17 cellular contexts compared by ENCODE assay signal in the genomic region with DNA sequence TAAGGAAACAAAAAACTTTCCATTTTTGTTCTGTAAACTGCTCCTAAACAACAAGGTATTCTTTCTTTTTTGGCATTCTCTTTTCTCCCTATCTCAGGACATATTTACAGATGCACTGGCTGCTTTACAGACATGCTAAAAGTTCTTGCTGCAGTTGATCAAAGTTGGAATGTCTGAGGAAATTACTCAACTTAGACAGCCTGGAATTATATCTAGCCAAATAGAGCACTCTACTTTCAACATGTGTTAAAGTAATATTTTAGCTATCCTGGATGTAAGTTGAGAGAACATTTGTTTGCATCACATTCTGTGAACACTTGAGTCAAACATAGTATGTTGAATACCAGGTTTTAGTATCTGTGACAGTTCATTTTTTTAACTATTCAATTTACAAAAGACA. TPM values are rescaled to one million over a fixed set of nuclear protein-coding genes. Genes with fewer than 3 reads are reported as not detected.
DNase-seq lines count a peak whose midpoint lies in the region; ATAC-seq and TF ChIP-seq lines count a peak whose summit lies in the region.
"Had no signal": no experiment of that assay in that cellular context is flagged by ENCODE, and none has a peak within 500 bp of the region (broad histone marks: within the 10 kb centered on the region; RNA-seq: fewer than 3 reads in every experiment).

No MANE protein-coding gene starts in this region.

- no peak overlapping the region for H2BK120ac ChIP-seq in mesenchymal stem cell (ENCODE audit: low read depth, low read length)

- H3K4me2 ChIP-seq in mesenchymal stem cell (ENCODE audit: low read length, poor library complexity, severe bottlenecking): no peak overlapping the region
- H3K4me2 ChIP-seq: PC-9 had no signal

- H3K9me3 ChIP-seq in mesenchymal stem cell (ENCODE audit: control insufficient read depth, low read length): no peaks in the 10 kb centered on the region
- H3K9me3 ChIP-seq: HAP-1, SJCRH30 had no signal

- H3K4ac ChIP-seq in mesenchymal stem cell (ENCODE audit: low read depth in 1 of 2, low read length in 2 of 2): no peak overlapping the region

- no peak overlapping the region for H3K23ac ChIP-seq in mesenchymal stem cell (ENCODE audit: low read length in 2 of 2)

- no peak overlapping the region for H4K8ac ChIP-seq in mesenchymal stem cell (ENCODE audit: low read length)

- peaks cover 6% of the 10 kb centered on the region for H3K79me1 ChIP-seq in mesenchymal stem cell (replicated peaks; ENCODE audit: low read length, poor library complexity, severe bottlenecking)

- H2BK15ac ChIP-seq in mesenchymal stem cell (ENCODE audit: low read depth, poor library complexity, severe bottlenecking): no peak overlapping the region

- no peak overlapping the region for H4K91ac ChIP-seq in mesenchymal stem cell (ENCODE audit: low read length)

- H2AFZ ChIP-seq in mesenchymal stem cell (ENCODE audit: low read depth, low read length): no peak overlapping the region
- H2AFZ ChIP-seq: PC-9 had no signal

- H3K4me3 Mint-ChIP-seq in activated T-helper 2 cell treated with anti-CD3 and anti-CD28 coated beads, Interferon-gamma antibody, Interleukin-2, Interleukin-4, amounts not matched to agents 10 μg/mL and 5 μg/mL and 100 μg/mL, durations not matched to agents 14 hours and 24 hours and 36 hours (ENCODE audit: low read depth): no peak overlapping the region

- no peak overlapping the region for H2BK12ac ChIP-seq in mesenchymal stem cell (ENCODE audit: low read length in 2 of 2)

- no peaks in the 10 kb centered on the region for H3K4me1 ChIP-seq in mesenchymal stem cell (ENCODE audit: control insufficient read depth, insufficient read depth, low read depth, low read length)
- H3K4me1 ChIP-seq: SJCRH30 had no signal

- no peak overlapping the region for H3K27ac ChIP-seq in mesenchymal stem cell (ENCODE audit: low read length, poor library complexity, severe bottlenecking)
- H3K27ac ChIP-seq: C4-2B, PC-9, SJCRH30 had no signal

- no peak overlapping the region for H2BK5ac ChIP-seq in mesenchymal stem cell (ENCODE audit: low read depth, low read length, poor library complexity, severe bottlenecking)

- peaks cover 0 to 6% of the 10 kb centered on the region in 2 experiments for H3K36me3 ChIP-seq in mesenchymal stem cell (ENCODE audit: control insufficient read depth in 1 of 2, insufficient read depth in 2 of 2, low read depth in 1 of 2, low read length in 2 of 2)
- H3K36me3 ChIP-seq: HAP-1, SJCRH30 had no signal

- H3K9ac ChIP-seq in mesenchymal stem cell (ENCODE audit: low read length): no peak overlapping the region

- H2AK5ac ChIP-seq in mesenchymal stem cell (ENCODE audit: low read length, severe bottlenecking): no peak overlapping the region

- ATAC-seq in SK-N-SH treated with all-trans-retinoic acid at 6 μM for 48 hours (peak; percentile 40; the same call in 2 of the 3 replicates), HG02642 (IDR thresholded peaks at IDR 0.05; ENCODE audit: poor library complexity, unreplicated experiment) (no peak)

- no peaks in the 10 kb centered on the region for H3K9me3 Mint-ChIP-seq in activated T-helper 2 cell treated with anti-CD3 and anti-CD28 coated beads, Interferon-gamma antibody, Interleukin-2, Interleukin-4, amounts not matched to agents 10 μg/mL and 5 μg/mL and 100 μg/mL, durations not matched to agents 14 hours and 24 hours and 36 hours

- H3K27me3 Mint-ChIP-seq in activated T-helper 2 cell treated with anti-CD3 and anti-CD28 coated beads, Interferon-gamma antibody, Interleukin-2, Interleukin-4, amounts not matched to agents 10 μg/mL and 5 μg/mL and 100 μg/mL, durations not matched to agents 14 hours and 24 hours and 36 hours (ENCODE audit: low read depth): no peaks in the 10 kb centered on the region

- no peak overlapping the region for H3K4me3 ChIP-seq in mesenchymal stem cell (ENCODE audit: insufficient read depth in 1 of 2, low read depth in 1 of 2, low read length in 2 of 2)
- H3K4me3 ChIP-seq: HAP-1, PC-9, SJCRH30 had no signal

- no peak overlapping the region for H3K27ac Mint-ChIP-seq in activated T-helper 2 cell treated with anti-CD3 and anti-CD28 coated beads, Interferon-gamma antibody, Interleukin-2, Interleukin-4, amounts not matched to agents 10 μg/mL and 5 μg/mL and 100 μg/mL, durations not matched to agents 14 hours and 24 hours and 36 hours

- H3K27me3 ChIP-seq in mesenchymal stem cell (ENCODE audit: control insufficient read depth in 1 of 2, insufficient read depth in 1 of 2, low read length in 2 of 2): no peaks in the 10 kb centered on the region
- H3K27me3 ChIP-seq: SJCRH30 had no signal

- H3K14ac ChIP-seq in mesenchymal stem cell (ENCODE audit: low read length in 2 of 2): no peak overlapping the region

- DNase-seq in COLO829 (ENCODE audit: low spot score): peak; percentile 9
- DNase-seq in fibroblast of gingiva (ENCODE audit: low read depth): peak; percentile 54
- peak; percentile 15 for DNase-seq in mesenchymal stem cell
- no peak for DNase-seq in activated T-cell treated with anti-CD3 and anti-CD28 coated beads, Interleukin-2, amount 50 U/mL, for 1 hour
- no peak for DNase-seq in activated T-helper 2 cell treated with anti-CD3 and anti-CD28 coated beads, Interferon-gamma antibody, Interleukin-2, Interleukin-4, amounts not matched to agents 10 μg/mL and 5 μg/mL and 100 μg/mL, durations not matched to agents 14 hours and 24 hours and 36 hours (ENCODE audit: low spot score)
- no peak for DNase-seq in stimulated activated CD4-positive, alpha-beta T cell treated with anti-CD3 and anti-CD28 coated beads, Interleukin-12 subunit alpha, Interleukin-12 subunit beta, amount 100 ng/mL, for 4 hours
- DNase-seq: KG1, NCI-H1048, NCI-H146, NCI-H510A, NCI-H774, PC-9, SJCRH30 had no signal

- H3K4me1 Mint-ChIP-seq in activated T-helper 2 cell treated with anti-CD3 and anti-CD28 coated beads, Interferon-gamma antibody, Interleukin-2, Interleukin-4, amounts not matched to agents 10 μg/mL and 5 μg/mL and 100 μg/mL, durations not matched to agents 14 hours and 24 hours and 36 hours (ENCODE audit: low read depth): no peaks in the 10 kb centered on the region

- intact Hi-C loops in activated T-helper 2 cell treated with anti-CD3 and anti-CD28 coated beads, Interferon-gamma antibody, Interleukin-2, Interleukin-4, amounts not matched to agents 10 μg/mL and 5 μg/mL and 100 μg/mL, durations not matched to agents 14 hours and 24 hours and 36 hours (cut with micrococcal nuclease): no loop called here

- peaks cover 10% of the 10 kb centered on the region for H3K36me3 Mint-ChIP-seq in activated T-helper 2 cell treated with anti-CD3 and anti-CD28 coated beads, Interferon-gamma antibody, Interleukin-2, Interleukin-4, amounts not matched to agents 10 μg/mL and 5 μg/mL and 100 μg/mL, durations not matched to agents 14 hours and 24 hours and 36 hours (ENCODE audit: low read depth)

- H3K18ac ChIP-seq in mesenchymal stem cell (ENCODE audit: low read depth in 1 of 2, low read length in 2 of 2): no peak overlapping the region

TF ChIP-seq in SK-N-SH treated with all-trans-retinoic acid at 6 μM for 48 hours, 23 proteins besides CTCF, POLR2A, EP300 and RAD21:
- TF ChIP-seq ZFP3 (CRISPR knock-in tag; IDR thresholded peaks at IDR 0.05) (no peak), ARNTL (CRISPR knock-in tag; IDR thresholded peaks at IDR 0.05; ENCODE audit: borderline replicate concordance, low read depth) (no peak), BACH2 (CRISPR knock-in tag; IDR thresholded peaks at IDR 0.05; ENCODE audit: borderline replicate concordance) (no peak), CSDC2 (CRISPR knock-in tag; IDR thresholded peaks at IDR 0.05) (no peak), ZNF70 (CRISPR knock-in tag; IDR thresholded peaks at IDR 0.05) (no peak), TOX (CRISPR knock-in tag; IDR thresholded peaks at IDR 0.05; ENCODE audit: borderline replicate concordance) (no peak), PPARA (CRISPR knock-in tag; IDR thresholded peaks at IDR 0.05; ENCODE audit: borderline replicate concordance) (no peak), OSR1 (CRISPR knock-in tag; IDR thresholded peaks at IDR 0.05) (no peak), SNAI2 (CRISPR knock-in tag; IDR thresholded peaks at IDR 0.05) (no peak), ZNF8 (CRISPR knock-in tag; IDR thresholded peaks at IDR 0.05) (no peak), ZFP30 (CRISPR knock-in tag; IDR thresholded peaks at IDR 0.05) (no peak), ISL1 (CRISPR knock-in tag; IDR thresholded peaks at IDR 0.05) (no peak; the same call in 1 of the 2 replicates), GLIS3 (CRISPR knock-in tag; IDR thresholded peaks at IDR 0.05) (no peak)
- TF ChIP-seq, protein P1, sequence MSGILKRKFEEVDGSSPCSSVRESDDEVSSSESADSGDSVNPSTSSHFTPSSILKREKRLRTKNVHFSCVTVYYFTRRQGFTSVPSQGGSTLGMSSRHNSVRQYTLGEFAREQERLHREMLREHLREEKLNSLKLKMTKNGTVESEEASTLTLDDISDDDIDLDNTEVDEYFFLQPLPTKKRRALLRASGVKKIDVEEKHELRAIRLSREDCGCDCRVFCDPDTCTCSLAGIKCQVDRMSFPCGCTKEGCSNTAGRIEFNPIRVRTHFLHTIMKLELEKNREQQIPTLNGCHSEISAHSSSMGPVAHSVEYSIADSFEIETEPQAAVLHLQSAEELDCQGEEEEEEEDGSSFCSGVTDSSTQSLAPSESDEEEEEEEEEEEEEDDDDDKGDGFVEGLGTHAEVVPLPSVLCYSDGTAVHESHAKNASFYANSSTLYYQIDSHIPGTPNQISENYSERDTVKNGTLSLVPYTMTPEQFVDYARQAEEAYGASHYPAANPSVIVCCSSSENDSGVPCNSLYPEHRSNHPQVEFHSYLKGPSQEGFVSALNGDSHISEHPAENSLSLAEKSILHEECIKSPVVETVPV (CRISPR knock-in tag; IDR thresholded peaks at IDR 0.05): no peak

RNA-seq across cellular contexts. Expression of gene TASP1, which starts 24.8 kb away (rescaled TPM):
- 6.4 TPM for polyA plus RNA-seq in mesenchymal stem cell (2013, experiment 1 of 2)
- polyA plus RNA-seq in mesenchymal stem cell (2013, experiment 2 of 2): 6.1 TPM
- total RNA-seq in activated T-helper 2 cell treated with anti-CD3 and anti-CD28 coated beads, Interferon-gamma antibody, Interleukin-2, Interleukin-4, amounts not matched to agents 10 μg/mL and 5 μg/mL and 100 μg/mL, durations not matched to agents 14 hours and 24 hours and 36 hours: 9.6 and 11.3 TPM in 2 replicates

Comparison
In these comparisons a context has a peak if more than half of its experiments do, and no peak if none do; other contexts are left out.
1. DNase-seq: peak in COLO829 (single experiment), fibroblast of gingiva (single experiment) and mesenchymal stem cell (single experiment); none in activated T-cell treated with anti-CD3 and anti-CD28 coated beads, Interleukin-2, amount 50 U/mL, for 1 hour (single experiment), activated T-helper 2 cell treated with anti-CD3 and anti-CD28 coated beads, Interferon-gamma antibody, Interleukin-2, Interleukin-4, amounts not matched to agents 10 μg/mL and 5 μg/mL and 100 μg/mL, durations not matched to agents 14 hours and 24 hours and 36 hours (single experiment) and stimulated activated CD4-positive, alpha-beta T cell treated with anti-CD3 and anti-CD28 coated beads, Interleukin-12 subunit alpha, Interleukin-12 subunit beta, amount 100 ng/mL, for 4 hours (single experiment).